In the genomic region with DNA sequence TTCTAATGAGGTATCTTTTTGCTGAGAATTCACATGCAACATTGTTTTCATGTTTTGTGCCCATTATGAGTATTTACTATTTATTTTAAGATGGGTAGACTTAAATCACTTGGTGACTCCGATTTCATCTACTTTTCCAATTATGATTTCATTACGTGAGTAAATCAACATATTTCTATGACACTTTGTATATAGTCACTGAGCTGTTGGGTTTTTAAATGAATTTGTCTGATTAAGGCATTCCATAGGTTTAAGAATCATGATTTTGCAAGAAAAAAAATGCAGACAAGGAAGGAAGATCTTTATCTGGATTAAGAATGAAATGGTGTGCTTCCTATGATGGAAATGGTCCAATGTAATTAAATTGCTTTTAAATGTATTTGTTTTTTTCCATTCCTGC, we compare ENCODE assay signal across 5 cellular contexts.
"Had no signal": no experiment of that assay in that cellular context is flagged by ENCODE, and none has a peak within 500 bp of the region (broad histone marks: within the 10 kb centered on the region; RNA-seq: fewer than 3 reads in every experiment).

No MANE protein-coding gene starts in this region.

- H3K4me3 ChIP-seq: GM23338, K562 had no signal

- ATAC-seq: GM23338, K562 had no signal

- DNase-seq: H9, HCEC 1CT, IMR-90 had no signal
